ENCODE assay signal across 8 cellular contexts in the genomic region with DNA sequence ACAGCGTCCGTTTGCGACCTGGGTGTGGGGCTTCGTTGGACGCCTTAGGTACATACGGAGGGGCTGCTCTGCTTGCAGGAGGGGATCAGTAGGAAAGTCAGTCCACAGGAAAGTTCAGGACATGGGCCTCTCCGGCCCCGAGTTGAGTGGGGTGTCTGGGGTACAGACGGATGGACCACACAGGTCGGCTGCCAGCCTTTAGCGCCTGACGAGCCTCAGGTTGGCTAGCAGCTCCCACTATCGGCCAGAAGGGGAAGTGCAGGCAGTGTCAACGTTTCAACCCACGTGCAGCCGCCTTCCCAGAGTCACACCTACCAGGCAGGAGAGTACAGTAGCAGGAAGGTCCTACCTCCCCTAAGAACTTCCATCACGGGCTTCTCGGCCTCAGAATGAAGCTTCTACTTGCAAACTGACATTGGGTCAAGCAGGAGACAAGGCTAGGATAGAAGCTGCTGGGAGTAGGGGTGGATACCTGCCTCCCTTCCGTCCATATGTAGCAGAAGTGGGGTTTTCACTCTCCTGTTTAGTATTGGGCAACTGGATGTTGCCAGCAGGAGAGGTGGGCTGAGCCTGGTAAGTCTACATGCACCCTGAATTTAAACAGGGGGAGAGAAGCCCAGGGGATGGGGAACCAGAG. TPM values are rescaled to one million over a fixed set of nuclear protein-coding genes. Genes with fewer than 3 reads are reported as not detected.
DNase-seq lines count a peak whose midpoint lies in the region; ATAC-seq and TF ChIP-seq lines count a peak whose summit lies in the region.

No MANE protein-coding gene starts in this region.

- peaks cover 4% of the 10 kb centered on the region; the same call in 1 of the 2 replicates for H3K9me3 Mint-ChIP-seq in WTC11

- DNase-seq in GM10266 (ENCODE audit: extremely low spot score) (peak; percentile 85), HCEC 1CT (peak; percentile 24), NCI-H1417 (lab: John Stamatoyannopoulos, UW) (peak; percentile 39 to 70 (median 51)), WTC11 (ENCODE audit: low spot score) (peak; percentile 83), cardiac fibroblast (ENCODE audit: low read depth in 2 of 2) (peak; percentile 61 to 62), kidney glomerular epithelial cell (lab: John Stamatoyannopoulos, UW) (peak; percentile 4)
- peak; percentile 73 for DNase-seq in stimulated activated CD4-positive, alpha-beta T cell treated with anti-CD3 and anti-CD28 coated beads, Interleukin-4, amount 100 ng/mL, for 24 hours

- peaks cover 10% of the 10 kb centered on the region for H3K4me1 Mint-ChIP-seq in WTC11

- H3K4me3 ChIP-seq in cardiac fibroblast (replicated peaks in 1 of 2; ENCODE audit: low read depth in 2 of 2, low read length in 2 of 2), result no peak overlapping the region

- H3K36me3 Mint-ChIP-seq in WTC11, result no peaks in the 10 kb centered on the region

- POLR2A ChIA-PET in WTC11 (lab: Charles Lee), result no interaction called here

- no peak overlapping the region for H3K4me3 Mint-ChIP-seq in WTC11

- peaks cover 15% of the 10 kb centered on the region for H3K27me3 Mint-ChIP-seq in WTC11 (ENCODE audit: low read depth)

- no peak overlapping the region for H3K27ac Mint-ChIP-seq in WTC11

- TF ChIP-seq CTCF in GM10266 (IDR thresholded peaks at IDR 0.05; ENCODE audit: control insufficient read depth, insufficient read depth, low read depth, missing control alignments) (peak; percentile 95), WTC11 (IDR thresholded peaks at IDR 0.05) (peak; percentile 98), cardiac fibroblast (IDR thresholded peaks at IDR 0.05; ENCODE audit: low read depth, low read length) (peak; percentile 99)

- CTCF ChIA-PET in WTC11 (lab: Charles Lee), result interaction anchor here (0.6 to 2.7 kb wide), 27 partner anchors 8 to 1187 kb away, joined by 3 to 30 read pairs (median 4); a partner anchor contains a TSS

- ATAC-seq in WTC11 (peak; percentile 43), HG03025 (IDR thresholded peaks at IDR 0.05; ENCODE audit: low FRiP score, unreplicated experiment) (no peak)

TF ChIP-seq in WTC11, 78 proteins besides CTCF, POLR2A, EP300 and RAD21 (continues in another document):
- TF ChIP-seq, protein P1, sequence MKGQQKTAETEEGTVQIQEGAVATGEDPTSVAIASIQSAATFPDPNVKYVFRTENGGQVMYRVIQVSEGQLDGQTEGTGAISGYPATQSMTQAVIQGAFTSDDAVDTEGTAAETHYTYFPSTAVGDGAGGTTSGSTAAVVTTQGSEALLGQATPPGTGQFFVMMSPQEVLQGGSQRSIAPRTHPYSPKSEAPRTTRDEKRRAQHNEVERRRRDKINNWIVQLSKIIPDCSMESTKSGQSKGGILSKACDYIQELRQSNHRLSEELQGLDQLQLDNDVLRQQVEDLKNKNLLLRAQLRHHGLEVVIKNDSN (CRISPR knock-in tag; IDR thresholded peaks at IDR 0.05), result peak; percentile 63; the same call in 1 of the 2 replicates
- TF ChIP-seq, protein P2, sequence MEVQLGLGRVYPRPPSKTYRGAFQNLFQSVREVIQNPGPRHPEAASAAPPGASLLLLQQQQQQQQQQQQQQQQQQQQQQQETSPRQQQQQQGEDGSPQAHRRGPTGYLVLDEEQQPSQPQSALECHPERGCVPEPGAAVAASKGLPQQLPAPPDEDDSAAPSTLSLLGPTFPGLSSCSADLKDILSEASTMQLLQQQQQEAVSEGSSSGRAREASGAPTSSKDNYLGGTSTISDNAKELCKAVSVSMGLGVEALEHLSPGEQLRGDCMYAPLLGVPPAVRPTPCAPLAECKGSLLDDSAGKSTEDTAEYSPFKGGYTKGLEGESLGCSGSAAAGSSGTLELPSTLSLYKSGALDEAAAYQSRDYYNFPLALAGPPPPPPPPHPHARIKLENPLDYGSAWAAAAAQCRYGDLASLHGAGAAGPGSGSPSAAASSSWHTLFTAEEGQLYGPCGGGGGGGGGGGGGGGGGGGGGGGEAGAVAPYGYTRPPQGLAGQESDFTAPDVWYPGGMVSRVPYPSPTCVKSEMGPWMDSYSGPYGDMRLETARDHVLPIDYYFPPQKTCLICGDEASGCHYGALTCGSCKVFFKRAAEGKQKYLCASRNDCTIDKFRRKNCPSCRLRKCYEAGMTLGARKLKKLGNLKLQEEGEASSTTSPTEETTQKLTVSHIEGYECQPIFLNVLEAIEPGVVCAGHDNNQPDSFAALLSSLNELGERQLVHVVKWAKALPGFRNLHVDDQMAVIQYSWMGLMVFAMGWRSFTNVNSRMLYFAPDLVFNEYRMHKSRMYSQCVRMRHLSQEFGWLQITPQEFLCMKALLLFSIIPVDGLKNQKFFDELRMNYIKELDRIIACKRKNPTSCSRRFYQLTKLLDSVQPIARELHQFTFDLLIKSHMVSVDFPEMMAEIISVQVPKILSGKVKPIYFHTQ (CRISPR knock-in tag; IDR thresholded peaks at IDR 0.05), result no peak
- TF ChIP-seq MYBL2 (CRISPR knock-in tag; IDR thresholded peaks at IDR 0.05), result 0 out of 2 replicates have a peak, but pooled peaks have one; percentile 20
- TF ChIP-seq, protein P3, sequence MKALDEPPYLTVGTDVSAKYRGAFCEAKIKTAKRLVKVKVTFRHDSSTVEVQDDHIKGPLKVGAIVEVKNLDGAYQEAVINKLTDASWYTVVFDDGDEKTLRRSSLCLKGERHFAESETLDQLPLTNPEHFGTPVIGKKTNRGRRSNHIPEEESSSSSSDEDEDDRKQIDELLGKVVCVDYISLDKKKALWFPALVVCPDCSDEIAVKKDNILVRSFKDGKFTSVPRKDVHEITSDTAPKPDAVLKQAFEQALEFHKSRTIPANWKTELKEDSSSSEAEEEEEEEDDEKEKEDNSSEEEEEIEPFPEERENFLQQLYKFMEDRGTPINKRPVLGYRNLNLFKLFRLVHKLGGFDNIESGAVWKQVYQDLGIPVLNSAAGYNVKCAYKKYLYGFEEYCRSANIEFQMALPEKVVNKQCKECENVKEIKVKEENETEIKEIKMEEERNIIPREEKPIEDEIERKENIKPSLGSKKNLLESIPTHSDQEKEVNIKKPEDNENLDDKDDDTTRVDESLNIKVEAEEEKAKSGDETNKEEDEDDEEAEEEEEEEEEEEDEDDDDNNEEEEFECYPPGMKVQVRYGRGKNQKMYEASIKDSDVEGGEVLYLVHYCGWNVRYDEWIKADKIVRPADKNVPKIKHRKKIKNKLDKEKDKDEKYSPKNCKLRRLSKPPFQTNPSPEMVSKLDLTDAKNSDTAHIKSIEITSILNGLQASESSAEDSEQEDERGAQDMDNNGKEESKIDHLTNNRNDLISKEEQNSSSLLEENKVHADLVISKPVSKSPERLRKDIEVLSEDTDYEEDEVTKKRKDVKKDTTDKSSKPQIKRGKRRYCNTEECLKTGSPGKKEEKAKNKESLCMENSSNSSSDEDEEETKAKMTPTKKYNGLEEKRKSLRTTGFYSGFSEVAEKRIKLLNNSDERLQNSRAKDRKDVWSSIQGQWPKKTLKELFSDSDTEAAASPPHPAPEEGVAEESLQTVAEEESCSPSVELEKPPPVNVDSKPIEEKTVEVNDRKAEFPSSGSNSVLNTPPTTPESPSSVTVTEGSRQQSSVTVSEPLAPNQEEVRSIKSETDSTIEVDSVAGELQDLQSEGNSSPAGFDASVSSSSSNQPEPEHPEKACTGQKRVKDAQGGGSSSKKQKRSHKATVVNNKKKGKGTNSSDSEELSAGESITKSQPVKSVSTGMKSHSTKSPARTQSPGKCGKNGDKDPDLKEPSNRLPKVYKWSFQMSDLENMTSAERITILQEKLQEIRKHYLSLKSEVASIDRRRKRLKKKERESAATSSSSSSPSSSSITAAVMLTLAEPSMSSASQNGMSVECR (CRISPR knock-in tag; IDR thresholded peaks at IDR 0.05; ENCODE audit: borderline replicate concordance), result peak; percentile 59; the same call in 1 of the 2 replicates
- TF ChIP-seq, protein P4, sequence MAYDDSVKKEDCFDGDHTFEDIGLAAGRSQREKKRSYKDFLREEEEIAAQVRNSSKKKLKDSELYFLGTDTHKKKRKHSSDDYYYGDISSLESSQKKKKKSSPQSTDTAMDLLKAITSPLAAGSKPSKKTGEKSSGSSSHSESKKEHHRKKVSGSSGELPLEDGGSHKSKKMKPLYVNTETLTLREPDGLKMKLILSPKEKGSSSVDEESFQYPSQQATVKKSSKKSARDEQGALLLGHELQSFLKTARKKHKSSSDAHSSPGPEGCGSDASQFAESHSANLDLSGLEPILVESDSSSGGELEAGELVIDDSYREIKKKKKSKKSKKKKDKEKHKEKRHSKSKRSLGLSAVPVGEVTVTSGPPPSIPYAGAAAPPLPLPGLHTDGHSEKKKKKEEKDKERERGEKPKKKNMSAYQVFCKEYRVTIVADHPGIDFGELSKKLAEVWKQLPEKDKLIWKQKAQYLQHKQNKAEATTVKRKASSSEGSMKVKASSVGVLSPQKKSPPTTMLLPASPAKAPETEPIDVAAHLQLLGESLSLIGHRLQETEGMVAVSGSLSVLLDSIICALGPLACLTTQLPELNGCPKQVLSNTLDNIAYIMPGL (CRISPR knock-in tag; IDR thresholded peaks at IDR 0.05), result 0 out of 2 replicates have a peak, but pooled peaks have one; percentile 35
- TF ChIP-seq, protein P5, sequence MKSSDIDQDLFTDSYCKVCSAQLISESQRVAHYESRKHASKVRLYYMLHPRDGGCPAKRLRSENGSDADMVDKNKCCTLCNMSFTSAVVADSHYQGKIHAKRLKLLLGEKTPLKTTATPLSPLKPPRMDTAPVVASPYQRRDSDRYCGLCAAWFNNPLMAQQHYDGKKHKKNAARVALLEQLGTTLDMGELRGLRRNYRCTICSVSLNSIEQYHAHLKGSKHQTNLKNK (CRISPR knock-in tag; IDR thresholded peaks at IDR 0.05), result no peak

RNA-seq across cellular contexts. Expression of a gene that starts 1.8 kb away (rescaled TPM):
- total RNA-seq in WTC11 (2021), result 10.0 to 13.6 TPM (median 11.8 TPM) in 3 replicates

Comparison
In these comparisons a context has a peak if more than half of its experiments do, and no peak if none do; other contexts are left out.
1. DNase-seq: peak in every context shown above with its lines; median percentile 85 in GM10266; 83 in WTC11; 73 in stimulated activated CD4-positive, alpha-beta T cell treated with anti-CD3 and anti-CD28 coated beads, Interleukin-4, amount 100 ng/mL, for 24 hours; 62 in cardiac fibroblast; 51 in NCI-H1417; 24 in HCEC 1CT; 4 in kidney glomerular epithelial cell.